ENCODE assay signal across 24 cellular contexts in genomic region chr7:107960306-107960705, GRCh38. TPM values are rescaled to one million over a fixed set of nuclear protein-coding genes. Genes with fewer than 3 reads are reported as not detected.
DNase-seq lines count a peak whose midpoint lies in the region; ATAC-seq and TF ChIP-seq lines count a peak whose summit lies in the region.
"Had no signal": no experiment of that assay in that cellular context is flagged by ENCODE, and none has a peak within 500 bp of the region (broad histone marks: within the 10 kb centered on the region; RNA-seq: fewer than 3 reads in every experiment).

No MANE protein-coding gene starts in this region.

- H3K27ac Mint-ChIP-seq in MCF 10A (ENCODE audit: low read depth, unreplicated experiment): no peak overlapping the region
- H3K27ac Mint-ChIP-seq: CD8-positive, alpha-beta T cell; endodermal cell had no signal

- ATAC-seq in Panc1 (no peak), HG03571 (IDR thresholded peaks at IDR 0.05; ENCODE audit: unreplicated experiment) (no peak)
- ATAC-seq: activated T-cell treated with anti-CD3 and anti-CD28 coated beads, Interleukin-2, amount 50 U/mL, for 4 hours; CD8-positive, alpha-beta T cell; lower lobe of right lung; mucosa of descending colon; SK-N-SH treated with all-trans-retinoic acid at 6 μM for 48 hours had no signal

- dilution Hi-C loops in mammary epithelial cell (cut with HindIII; ENCODE audit: low sequenced_read_pairs): no loop called here

- H3K79me2 ChIP-seq in mammary epithelial cell (ENCODE audit: insufficient read depth, low read length) (peaks cover 6% of the 10 kb centered on the region), hepatocyte (peaks cover 19% of the 10 kb centered on the region), smooth muscle cell (ENCODE audit: low read depth) (peaks cover 12% of the 10 kb centered on the region)

- H3K4me1 Mint-ChIP-seq in MCF 10A (ENCODE audit: insufficient read depth, unreplicated experiment): peaks cover 27% of the 10 kb centered on the region

- H3K36me3 Mint-ChIP-seq in MCF 10A (ENCODE audit: insufficient read depth, unreplicated experiment): no peaks in the 10 kb centered on the region
- H3K36me3 Mint-ChIP-seq: CD8-positive, alpha-beta T cell had no signal

- BruUV-seq in mammary epithelial cell (replicated peaks; lab: Mats Ljungman, UMichigan): TSS peak; percentile 42
- BruUV-seq in MCF 10A (replicated peaks; lab: Mats Ljungman, UMichigan): no TSS peak
- BruUV-seq in Panc1 (replicated peaks; lab: Mats Ljungman, UMichigan): no TSS peak

- H3K4me3 Mint-ChIP-seq in MCF 10A (ENCODE audit: unreplicated experiment): no peak overlapping the region
- H3K4me3 Mint-ChIP-seq: activated T-cell treated with anti-CD3 and anti-CD28 coated beads, Interleukin-2, amount 50 U/mL, for 4 hours; CD8-positive, alpha-beta T cell; endodermal cell had no signal

- no peak overlapping the region for H2AFZ ChIP-seq in mammary epithelial cell (ENCODE audit: low read depth, low read length)
- H2AFZ ChIP-seq in hepatocyte: no peak overlapping the region
- no peak overlapping the region for H2AFZ ChIP-seq in smooth muscle cell (ENCODE audit: low read depth)
- H2AFZ ChIP-seq: GM23248 had no signal

- H3K4me3 ChIP-seq in mammary epithelial cell (replicated peaks in 1 of 3; ENCODE audit: insufficient read depth in 1 of 3, low read depth in 2 of 3, low read length in 3 of 3): no peak overlapping the region
- no peak overlapping the region for H3K4me3 ChIP-seq in Panc1 (ENCODE audit: low read depth in 2 of 2, low read length in 2 of 2)
- no peak overlapping the region for H3K4me3 ChIP-seq in hepatocyte
- no peak overlapping the region for H3K4me3 ChIP-seq in stomach smooth muscle (ENCODE audit: low read length in 2 of 2)
- no peak overlapping the region for H3K4me3 ChIP-seq in smooth muscle cell
- H3K4me3 ChIP-seq: breast epithelium, GM23248, lower lobe of right lung, mucosa of descending colon had no signal

- CTCF ChIA-PET in mammary epithelial cell (lab: Charles Lee; ENCODE audit: low non-redundant PET) (no interaction called here), MCF 10A (lab: Yijun Ruan, JAX) (interaction anchor here (0.6 to 1.1 kb wide), 3 partner anchors 12 to 151 kb away, joined by 3 read pairs; no protein-coding TSS in a partner anchor), Panc1 (lab: Charles Lee) (no interaction called here)

- TF ChIP-seq CTCF in mammary epithelial cell (conservative IDR thresholded peaks at IDR 0.05 in 1 of 2, IDR thresholded peaks at IDR 0.05 in 1 of 2; ENCODE audit: extremely low read depth in 1 of 2, insufficient read depth in 1 of 2, low read depth in 1 of 2, low read length in 2 of 2) (no peak), MCF 10A (IDR thresholded peaks at IDR 0.05; ENCODE audit: unreplicated experiment) (no peak), Panc1 (IDR thresholded peaks at IDR 0.05) (no peak), hepatocyte (IDR thresholded peaks at IDR 0.05; ENCODE audit: poor library complexity) (no peak), smooth muscle cell (IDR thresholded peaks at IDR 0.05; ENCODE audit: borderline replicate concordance, insufficient read depth, poor library complexity, severe bottlenecking) (no peak)

- H3F3A ChIP-seq in smooth muscle cell (ENCODE audit: low read depth): peaks cover 14% of the 10 kb centered on the region

- in situ Hi-C loops in mammary epithelial cell (cut with MboI; ENCODE audit: low sequenced_read_pairs in 2 of 2) (no loop called here), Panc1 (cut with HindIII; ENCODE audit: low pct_unique_long_range_greater_than_20kb, low sequenced_read_pairs) (no loop called here)

- no peaks in the 10 kb centered on the region for H3K9me2 ChIP-seq in hepatocyte (replicated peaks; ENCODE audit: insufficient read depth)

- no peak overlapping the region for H3K4me2 ChIP-seq in mammary epithelial cell (ENCODE audit: insufficient read depth, low read depth, low read length)
- no peak overlapping the region for H3K4me2 ChIP-seq in hepatocyte
- no peak overlapping the region for H3K4me2 ChIP-seq in smooth muscle cell

- no peaks in the 10 kb centered on the region for H3K9me3 Mint-ChIP-seq in MCF 10A (ENCODE audit: unreplicated experiment)
- H3K9me3 Mint-ChIP-seq: activated T-cell treated with anti-CD3 and anti-CD28 coated beads, Interleukin-2, amount 50 U/mL, for 4 hours; CD8-positive, alpha-beta T cell; endodermal cell had no signal

- H4K20me1 ChIP-seq in mammary epithelial cell (ENCODE audit: insufficient read depth, low read length): no peaks in the 10 kb centered on the region
- H4K20me1 ChIP-seq in hepatocyte (ENCODE audit: insufficient read depth, poor library complexity, severe bottlenecking): no peaks in the 10 kb centered on the region
- H4K20me1 ChIP-seq in smooth muscle cell (ENCODE audit: low read depth): peaks cover 41% of the 10 kb centered on the region

- POLR2A ChIA-PET in MCF 10A (lab: Yijun Ruan, JAX) (interaction anchor here (0.6 to 13.0 kb wide), 8 partner anchors 10 to 535 kb away, joined by 3 to 337 read pairs (median 4); partner anchors contain the start of gene LAMB1), Panc1 (lab: Charles Lee) (no interaction called here)

- H3K36me3 ChIP-seq in mammary epithelial cell (ENCODE audit: insufficient read depth, low read length) (peaks cover 58% of the 10 kb centered on the region), Panc1 (ENCODE audit: control insufficient read depth, insufficient read depth, low read length) (peaks cover 26% of the 10 kb centered on the region), hepatocyte (replicated peaks; ENCODE audit: insufficient read depth, low read depth) (peaks cover 5% of the 10 kb centered on the region), stomach smooth muscle (ENCODE audit: control insufficient read depth in 2 of 2, insufficient read depth in 2 of 2, low read length in 2 of 2) (peaks cover 45 to 48% of the 10 kb centered on the region in 2 donors), smooth muscle cell (ENCODE audit: low read depth) (peaks cover 51% of the 10 kb centered on the region)
- H3K36me3 ChIP-seq: breast epithelium had no signal

- H3K9me3 ChIP-seq in mammary epithelial cell (replicated peaks; ENCODE audit: insufficient read depth, low read length): no peaks in the 10 kb centered on the region
- no peaks in the 10 kb centered on the region for H3K9me3 ChIP-seq in Panc1 (ENCODE audit: control insufficient read depth, insufficient read depth, low read depth, low read length)
- no peaks in the 10 kb centered on the region for H3K9me3 ChIP-seq in hepatocyte (ENCODE audit: low read depth)
- H3K9me3 ChIP-seq in stomach smooth muscle (ENCODE audit: control insufficient read depth in 2 of 2, low read length in 2 of 2): no peaks in the 10 kb centered on the region
- no peaks in the 10 kb centered on the region for H3K9me3 ChIP-seq in smooth muscle cell (replicated peaks; ENCODE audit: low read depth)
- H3K9me3 ChIP-seq: breast epithelium, lower lobe of right lung, mucosa of descending colon had no signal

- intact Hi-C loops in mammary epithelial cell (cut with micrococcal nuclease) (no loop called here), MCF 10A (cut with micrococcal nuclease) (no loop called here), Panc1 (cut with micrococcal nuclease; ENCODE audit: unreplicated experiment) (no loop called here)

- DNase-seq in mammary epithelial cell: no peak
- no peak for DNase-seq in MCF 10A (ENCODE audit: unreplicated experiment)
- DNase-seq in Panc1 (ENCODE audit: low read depth, low spot score): no peak
- DNase-seq in hepatocyte (ENCODE audit: low spot score): no peak
- DNase-seq in smooth muscle cell (lab: John Stamatoyannopoulos, UW; ENCODE audit: unreplicated experiment): no peak
- DNase-seq in NCI-H748 (lab: John Stamatoyannopoulos, UW; ENCODE audit: unreplicated experiment): no peak
- DNase-seq: activated CD4-positive, alpha-beta T cell treated with anti-CD3 and anti-CD28 coated beads for 4 hours; activated T-cell treated with anti-CD3 and anti-CD28 coated beads, Interleukin-2, amount 50 U/mL, for 4 hours; AML-193; CD8-positive, alpha-beta T cell; cortex of kidney; DMS153; endodermal cell; GM23248; KG1; lower lobe of right lung; mucosa of descending colon; NCI-H2081 treated with DMSO at 0.1 percent for 48 hours; NCI-H524 had no signal

- peaks cover 3% of the 10 kb centered on the region for H3K4me1 ChIP-seq in mammary epithelial cell (ENCODE audit: insufficient read depth, low read length)
- no peaks in the 10 kb centered on the region for H3K4me1 ChIP-seq in Panc1 (ENCODE audit: control insufficient read depth, insufficient read depth, low read length)
- no peaks in the 10 kb centered on the region for H3K4me1 ChIP-seq in hepatocyte (ENCODE audit: insufficient read depth)
- H3K4me1 ChIP-seq in stomach smooth muscle (ENCODE audit: control insufficient read depth, insufficient read depth, low read length): peaks cover 20% of the 10 kb centered on the region
- H3K4me1 ChIP-seq in smooth muscle cell (ENCODE audit: low read depth): no peaks in the 10 kb centered on the region
- H3K4me1 ChIP-seq: breast epithelium had no signal

- H3K9ac ChIP-seq in mammary epithelial cell (ENCODE audit: insufficient read depth, low read length) (no peak overlapping the region), stomach smooth muscle (ENCODE audit: low read length in 2 of 2) (no peak overlapping the region), smooth muscle cell (ENCODE audit: low read depth) (no peak overlapping the region)
- H3K9ac ChIP-seq: GM23248 had no signal

- WGBS in mammary epithelial cell (ENCODE audit: low coverage, missing lambda C conversion rate): 99% methylated on average over 5 of the region's 5 CpGs
- WGBS in hepatocyte (ENCODE audit: low lambda C conversion rate, missing lambda C conversion rate): 93% methylated on average over 5 of the region's 5 CpGs
- WGBS in smooth muscle cell (ENCODE audit: low lambda C conversion rate): 92% methylated on average over 5 of the region's 5 CpGs

- H3K27ac ChIP-seq in mammary epithelial cell (ENCODE audit: insufficient read depth, low read depth, low read length) (no peak overlapping the region), Panc1 (ENCODE audit: low read length) (peak overlapping the region; percentile 35; the same call in 1 of the 2 replicates), hepatocyte (peak overlapping the region; percentile 40), stomach smooth muscle (ENCODE audit: low read length) (peak overlapping the region; percentile 18), smooth muscle cell (ENCODE audit: low read depth) (no peak overlapping the region)
- H3K27ac ChIP-seq: GM23248, lower lobe of right lung had no signal

- H3K27me3 Mint-ChIP-seq in MCF 10A (ENCODE audit: insufficient read depth, unreplicated experiment): no peaks in the 10 kb centered on the region

- H3K27me3 ChIP-seq in mammary epithelial cell (ENCODE audit: insufficient read depth, low read length): no peaks in the 10 kb centered on the region
- no peaks in the 10 kb centered on the region for H3K27me3 ChIP-seq in Panc1 (ENCODE audit: control insufficient read depth, insufficient read depth, low read length)
- no peaks in the 10 kb centered on the region for H3K27me3 ChIP-seq in hepatocyte
- H3K27me3 ChIP-seq in stomach smooth muscle (ENCODE audit: control insufficient read depth in 1 of 2, insufficient read depth in 2 of 2, low read length in 2 of 2): no peaks in the 10 kb centered on the region
- H3K27me3 ChIP-seq in smooth muscle cell (ENCODE audit: low read depth): no peaks in the 10 kb centered on the region
- H3K27me3 ChIP-seq: breast epithelium had no signal

RNA-seq across cellular contexts. Expression of gene LAMB1, which starts 42.7 kb away (rescaled TPM):
- total RNA-seq in mammary epithelial cell (100 to 1,000 TPM; 219 to 285 TPM), MCF 10A (2022) (199 and 275 TPM in 2 replicates), Panc1 (2021; ENCODE audit: unreplicated experiment) (204 TPM), hepatocyte (323 and 355 TPM in 2 replicates), smooth muscle cell (244 and 306 TPM in 2 replicates)
- polyA plus RNA-seq in mammary epithelial cell (76.2 TPM), hepatocyte (284 and 329 TPM in 2 replicates), smooth muscle cell (191 and 246 TPM in 2 replicates)
- polyA minus RNA-seq in mammary epithelial cell: 447 TPM
- polyA plus RNA-seq in Panc1 (2012; ENCODE audit: insufficient read length): 141 TPM
- total RNA-seq: CD8-positive, alpha-beta T cell; T-helper 2 cell treated with Interferon-gamma antibody and Interleukin-4, amounts not matched to agents 100 ng/mL and 5 ng/mL, for 36 hours had no signal

Comparison
In these comparisons a context has a peak if more than half of its experiments do, and no peak if none do; other contexts are left out.
1. H3K27ac ChIP-seq: peak in Panc1 (single experiment), hepatocyte (single experiment) and stomach smooth muscle (single experiment); none in mammary epithelial cell (single experiment) and smooth muscle cell (single experiment).